12 cellular contexts compared by ENCODE assay signal in the genomic region with DNA sequence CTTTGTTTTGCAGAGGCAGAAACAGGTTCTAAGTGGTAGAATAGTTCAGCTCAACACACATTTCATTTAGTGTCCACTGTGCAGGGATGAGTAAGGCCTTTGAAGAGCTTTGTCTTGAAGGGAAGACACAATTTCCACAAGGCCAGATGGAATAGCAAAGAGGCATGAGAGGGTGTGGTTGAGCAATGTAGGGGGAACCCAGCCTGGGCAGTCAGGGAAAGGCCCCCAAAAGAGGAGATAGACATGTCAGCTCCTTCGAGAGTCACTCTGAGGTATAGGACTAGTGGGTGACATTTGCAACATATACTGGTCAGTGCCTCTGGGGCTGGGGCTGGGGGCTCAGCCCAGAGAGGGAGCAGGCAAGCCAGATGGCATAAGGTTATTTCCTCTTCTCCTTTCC. TPM values are rescaled to one million over a fixed set of nuclear protein-coding genes. Genes with fewer than 3 reads are reported as not detected.
DNase-seq lines count a peak whose midpoint lies in the region; ATAC-seq lines count a peak whose summit lies in the region.
"Had no signal": no experiment of that assay in that cellular context is flagged by ENCODE, and none has a peak within 500 bp of the region (broad histone marks: within the 10 kb centered on the region; RNA-seq: fewer than 3 reads in every experiment).

No MANE protein-coding gene starts in this region.

- DNase-seq in DMS 273 (lab: John Stamatoyannopoulos, UW; ENCODE audit: unreplicated experiment) (peak; percentile 55), DMS 273 treated with DMSO at 0.1 percent for 48 hours (lab: John Stamatoyannopoulos, UW) (no peak), right cardiac atrium (no peak), SHP77 (lab: John Stamatoyannopoulos, UW) (no peak), NCI-H146 (lab: John Stamatoyannopoulos, UW) (no peak), NCI-H1694 treated with DMSO at 0.1 percent for 48 hours (lab: John Stamatoyannopoulos, UW) (no peak)
- no peak for DNase-seq in activated T-helper 1 cell treated with anti-CD3 and anti-CD28 coated beads, Interleukin-12 subunit alpha, Interleukin-12 subunit beta, Interleukin-2, Interleukin-4 antibody, amounts not matched to agents 30 ng/mL and 10 ng/mL and 1 ng/mL, durations not matched to agents 14 hours and 24 hours and 36 hours (ENCODE audit: low spot score)
- DNase-seq: activated B cell treated with CpG ODN at 0.5 μM for 24 hours, KG1, Peyer's patch had no signal

- H3K4me3 ChIP-seq in right cardiac atrium (ENCODE audit: low read length) (no peak overlapping the region), skeletal muscle satellite cell (ENCODE audit: low read length) (no peak overlapping the region)
- H3K4me3 ChIP-seq: Peyer's patch had no signal

- 66% methylated on average over 1 of the region's 1 CpG for WGBS in right cardiac atrium

- H3K27ac ChIP-seq in right cardiac atrium (ENCODE audit: low read length), result peak overlapping the region; percentile 84
- H3K27ac ChIP-seq: 22Rv1 had no signal

- H3K27ac Mint-ChIP-seq in activated T-helper 1 cell treated with anti-CD3 and anti-CD28 coated beads, Interleukin-12 subunit alpha, Interleukin-12 subunit beta, Interleukin-2, Interleukin-4 antibody, amounts not matched to agents 30 ng/mL and 10 ng/mL and 1 ng/mL, durations not matched to agents 14 hours and 24 hours and 36 hours, result peak overlapping the region; percentile 40

- H3K4me1 ChIP-seq in right cardiac atrium (ENCODE audit: control insufficient read depth, insufficient read depth, low read length) (peaks cover 45% of the 10 kb centered on the region), skeletal muscle satellite cell (ENCODE audit: control insufficient read depth, insufficient read depth, low read length) (peaks cover 53% of the 10 kb centered on the region)

- no peak for ATAC-seq in right cardiac atrium

- no peaks in the 10 kb centered on the region for H3K9me3 Mint-ChIP-seq in activated T-helper 1 cell treated with anti-CD3 and anti-CD28 coated beads, Interleukin-12 subunit alpha, Interleukin-12 subunit beta, Interleukin-2, Interleukin-4 antibody, amounts not matched to agents 30 ng/mL and 10 ng/mL and 1 ng/mL, durations not matched to agents 14 hours and 24 hours and 36 hours
- H3K9me3 Mint-ChIP-seq: activated B cell treated with CpG ODN at 0.5 μM for 24 hours had no signal

- H3K27me3 ChIP-seq in right cardiac atrium (ENCODE audit: control insufficient read depth, insufficient read depth) (no peaks in the 10 kb centered on the region), skeletal muscle satellite cell (ENCODE audit: control insufficient read depth, insufficient read depth, low read length) (no peaks in the 10 kb centered on the region)
- H3K27me3 ChIP-seq: Peyer's patch had no signal

- no peaks in the 10 kb centered on the region for H3K9me3 ChIP-seq in right cardiac atrium (ENCODE audit: control insufficient read depth, low read length)
- no peaks in the 10 kb centered on the region for H3K9me3 ChIP-seq in skeletal muscle satellite cell (replicated peaks; ENCODE audit: low read length)
- H3K9me3 ChIP-seq: Peyer's patch had no signal

- H3K27me3 Mint-ChIP-seq in activated T-helper 1 cell treated with anti-CD3 and anti-CD28 coated beads, Interleukin-12 subunit alpha, Interleukin-12 subunit beta, Interleukin-2, Interleukin-4 antibody, amounts not matched to agents 30 ng/mL and 10 ng/mL and 1 ng/mL, durations not matched to agents 14 hours and 24 hours and 36 hours (ENCODE audit: insufficient read depth), result no peaks in the 10 kb centered on the region
- H3K27me3 Mint-ChIP-seq: activated B cell treated with CpG ODN at 0.5 μM for 24 hours had no signal

- intact Hi-C loops in activated T-helper 1 cell treated with anti-CD3 and anti-CD28 coated beads, Interleukin-12 subunit alpha, Interleukin-12 subunit beta, Interleukin-2, Interleukin-4 antibody, amounts not matched to agents 30 ng/mL and 10 ng/mL and 1 ng/mL, durations not matched to agents 14 hours and 24 hours and 36 hours (cut with micrococcal nuclease), result no loop called here
- intact Hi-C loops in right cardiac atrium (cut with DNase I), result no loop called here

- H3K9ac ChIP-seq in skeletal muscle satellite cell (ENCODE audit: low read depth, low read length), result no peak overlapping the region

- peaks cover 58% of the 10 kb centered on the region for H3K36me3 Mint-ChIP-seq in activated T-helper 1 cell treated with anti-CD3 and anti-CD28 coated beads, Interleukin-12 subunit alpha, Interleukin-12 subunit beta, Interleukin-2, Interleukin-4 antibody, amounts not matched to agents 30 ng/mL and 10 ng/mL and 1 ng/mL, durations not matched to agents 14 hours and 24 hours and 36 hours (ENCODE audit: low read depth)

- H3K36me3 ChIP-seq in skeletal muscle satellite cell (ENCODE audit: insufficient read depth, low read length), result peaks cover 29% of the 10 kb centered on the region

- H3K4me1 Mint-ChIP-seq in activated T-helper 1 cell treated with anti-CD3 and anti-CD28 coated beads, Interleukin-12 subunit alpha, Interleukin-12 subunit beta, Interleukin-2, Interleukin-4 antibody, amounts not matched to agents 30 ng/mL and 10 ng/mL and 1 ng/mL, durations not matched to agents 14 hours and 24 hours and 36 hours (ENCODE audit: low read depth), result peaks cover 69% of the 10 kb centered on the region

- no peak overlapping the region for H3K4me3 Mint-ChIP-seq in activated T-helper 1 cell treated with anti-CD3 and anti-CD28 coated beads, Interleukin-12 subunit alpha, Interleukin-12 subunit beta, Interleukin-2, Interleukin-4 antibody, amounts not matched to agents 30 ng/mL and 10 ng/mL and 1 ng/mL, durations not matched to agents 14 hours and 24 hours and 36 hours
- H3K4me3 Mint-ChIP-seq: activated B cell treated with CpG ODN at 0.5 μM for 24 hours had no signal

- peak overlapping the region; percentile 31 for H3K4me2 ChIP-seq in skeletal muscle satellite cell (ENCODE audit: low read length)

RNA-seq across cellular contexts. Expression of gene ALKBH5, which starts 7.0 kb away (rescaled TPM):
- 127 and 128 TPM in 2 replicates for total RNA-seq in activated T-helper 1 cell treated with anti-CD3 and anti-CD28 coated beads, Interleukin-12 subunit alpha, Interleukin-12 subunit beta, Interleukin-2, Interleukin-4 antibody, amounts not matched to agents 30 ng/mL and 10 ng/mL and 1 ng/mL, durations not matched to agents 14 hours and 24 hours and 36 hours
- total RNA-seq in right cardiac atrium, result 100 to 1,000 TPM; 180 to 195 (median 185) TPM
- polyA plus RNA-seq in right cardiac atrium, result 112 TPM
- 94.8 and 165 TPM in 2 replicates for total RNA-seq in skeletal muscle satellite cell (2012; rRNA removed)

RNA-seq across cellular contexts. Expression of gene LLGL1, which starts 34.8 kb away (rescaled TPM):
- total RNA-seq in activated T-helper 1 cell treated with anti-CD3 and anti-CD28 coated beads, Interleukin-12 subunit alpha, Interleukin-12 subunit beta, Interleukin-2, Interleukin-4 antibody, amounts not matched to agents 30 ng/mL and 10 ng/mL and 1 ng/mL, durations not matched to agents 14 hours and 24 hours and 36 hours, result 22.6 and 23.4 TPM in 2 replicates
- total RNA-seq in right cardiac atrium, result 10 to 100 TPM; 11.2 to 13.9 (median 12.6) TPM
- 8.6 TPM for polyA plus RNA-seq in right cardiac atrium
- total RNA-seq in skeletal muscle satellite cell (2012; rRNA removed), result 46.3 and 48.9 TPM in 2 replicates
